In the genomic region with DNA sequence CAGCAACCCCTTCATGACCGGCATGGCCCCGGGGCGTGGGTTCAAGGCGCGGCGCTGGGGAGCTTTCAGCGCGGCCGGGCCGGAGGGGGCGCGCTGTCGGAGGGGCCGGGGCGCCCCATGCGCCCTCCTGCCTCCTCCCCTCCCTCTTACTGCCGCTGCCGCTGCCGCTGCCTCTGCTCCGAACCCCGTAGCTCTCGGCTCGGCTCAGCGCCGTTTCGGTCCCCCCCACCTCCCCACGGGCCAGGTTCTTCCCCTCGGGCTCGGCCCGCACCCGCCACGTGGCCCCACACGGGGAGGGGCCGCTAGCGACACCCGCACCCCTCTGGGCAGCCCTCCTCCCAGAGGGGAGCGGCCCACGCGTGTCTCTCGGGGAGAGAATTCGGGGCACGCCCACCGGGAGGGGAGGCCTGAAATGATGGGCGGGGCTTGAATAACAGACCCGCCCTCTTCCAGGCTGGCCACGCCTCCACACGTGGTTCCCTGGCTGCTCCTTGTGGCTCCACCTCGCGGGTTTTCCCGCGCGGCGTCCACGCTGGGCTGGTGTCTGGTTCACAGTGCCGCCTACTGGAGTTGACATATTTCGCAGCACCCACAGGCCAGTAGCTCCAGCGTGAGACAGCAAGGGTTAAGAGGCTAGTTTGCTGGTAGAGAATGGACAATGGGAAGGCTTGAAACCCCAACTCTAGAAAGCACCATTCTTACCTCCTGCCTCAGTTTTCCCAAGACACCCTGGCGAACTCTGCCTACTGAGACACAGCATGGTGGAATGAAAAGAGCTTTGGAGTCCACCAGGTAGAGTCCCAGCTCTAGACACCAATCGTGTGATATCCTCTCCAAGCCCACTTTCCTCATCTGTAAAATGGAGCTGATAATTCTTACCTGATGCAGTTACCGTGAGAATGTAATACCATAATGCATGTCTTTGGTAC, we compare ENCODE assay signal across 8 cellular contexts. TPM values are rescaled to one million over a fixed set of nuclear protein-coding genes. Genes with fewer than 3 reads are reported as not detected.
DNase-seq lines count a peak whose midpoint lies in the region; ATAC-seq and TF ChIP-seq lines count a peak whose summit lies in the region.

A gene (minus strand): TSS at position 221 of the 929 bp plus-strand sequence. CDS start 197 bp downstream, at position 24.

- intact Hi-C loops in esophagus squamous epithelium (cut with DNase I): no loop called here

- no peaks in the 10 kb centered on the region for H3K9me3 Mint-ChIP-seq in activated T-cell treated with anti-CD3 and anti-CD28 coated beads, Interleukin-2, amount 50 U/mL, for 24 hours
- H3K9me3 Mint-ChIP-seq in naive B cell: no peaks in the 10 kb centered on the region

- WGBS in esophagus squamous epithelium, 2 donors: 8 to 56% methylated on average over 3 to 16 of the region's 60 CpGs

- peaks cover 28% of the 10 kb centered on the region for H3K27me3 Mint-ChIP-seq in activated T-cell treated with anti-CD3 and anti-CD28 coated beads, Interleukin-2, amount 50 U/mL, for 24 hours
- peaks cover 0 to 8% (median 0%) of the 10 kb centered on the region in 3 donors for H3K27me3 Mint-ChIP-seq in naive B cell

- peak; percentile 76 for TF ChIP-seq CTCF in GM12874 (IDR thresholded peaks at IDR 0.05; ENCODE audit: insufficient read depth, low read depth, low read length)
- peak in 5 of 6 experiments; percentile 33 to 59 (median 52) for TF ChIP-seq CTCF in esophagus squamous epithelium (IDR thresholded peaks at IDR 0.05)

- H3K4me3 ChIP-seq in NT2/D1 (ENCODE audit: insufficient read length, low read depth) (peak within 1 kb of the TSS; percentile 55), esophagus squamous epithelium (peak within 1 kb of the TSS; percentile 23 to 59 (median 40))

- DNase-seq in HT1080 (ENCODE audit: low read depth): peak; percentile 46
- DNase-seq in NT2/D1 (ENCODE audit: low read depth, low spot score): no peak
- DNase-seq in activated T-cell treated with anti-CD3 and anti-CD28 coated beads, Interleukin-2, amount 50 U/mL, for 24 hours: peak; percentile 94
- DNase-seq in esophagus squamous epithelium (lab: John Stamatoyannopoulos, UW): no peak
- DNase-seq in naive B cell: peak; percentile 83
- peak; percentile 70 for DNase-seq in stimulated activated CD8-positive, alpha-beta memory T cell treated with anti-CD3 and anti-CD28 coated beads, Interleukin-7, amount 100 ng/mL, for 24 hours (ENCODE audit: low read depth)
- DNase-seq in GOT3 (lab: John Stamatoyannopoulos, UW): no peak

- no peaks in the 10 kb centered on the region for H3K9me3 ChIP-seq in NT2/D1 (ENCODE audit: insufficient read depth, low read length)
- no peaks in the 10 kb centered on the region for H3K9me3 ChIP-seq in esophagus squamous epithelium

- H3K36me3 Mint-ChIP-seq in activated T-cell treated with anti-CD3 and anti-CD28 coated beads, Interleukin-2, amount 50 U/mL, for 24 hours (ENCODE audit: low read depth): no peaks in the 10 kb centered on the region
- H3K36me3 Mint-ChIP-seq in naive B cell: no peaks in the 10 kb centered on the region

- no peak within 1 kb of the TSS for H3K27ac Mint-ChIP-seq in activated T-cell treated with anti-CD3 and anti-CD28 coated beads, Interleukin-2, amount 50 U/mL, for 24 hours
- peak within 1 kb of the TSS in 5 of 6 donors; percentile 32 to 82 (median 58) for H3K27ac Mint-ChIP-seq in naive B cell

- ATAC-seq in naive B cell (ENCODE audit: low read depth in 2 of 2): peak; percentile 44 to 56

- no peak for TF ChIP-seq POLR2A in esophagus squamous epithelium (IDR thresholded peaks at IDR 0.05)

- peak within 1 kb of the TSS; percentile 66 for H3K4me3 Mint-ChIP-seq in activated T-cell treated with anti-CD3 and anti-CD28 coated beads, Interleukin-2, amount 50 U/mL, for 24 hours
- peak within 1 kb of the TSS; percentile 69 to 87 (median 82) for H3K4me3 Mint-ChIP-seq in naive B cell

- H3K27ac ChIP-seq in esophagus squamous epithelium: no peak within 1 kb of the TSS

- peaks cover 54% of the 10 kb centered on the region for H3K4me1 Mint-ChIP-seq in activated T-cell treated with anti-CD3 and anti-CD28 coated beads, Interleukin-2, amount 50 U/mL, for 24 hours (ENCODE audit: low read depth)
- H3K4me1 Mint-ChIP-seq in naive B cell: peaks cover 50 to 64% (median 55%) of the 10 kb centered on the region in 3 donors

- H3K36me3 ChIP-seq in NT2/D1 (ENCODE audit: insufficient read depth, insufficient read length, low read length) (no peaks in the 10 kb centered on the region), esophagus squamous epithelium (no peaks in the 10 kb centered on the region)

- H3K4me1 ChIP-seq in NT2/D1 (ENCODE audit: insufficient read depth, insufficient read length) (peaks cover 25% of the 10 kb centered on the region), esophagus squamous epithelium (peaks cover 25 to 50% (median 29%) of the 10 kb centered on the region in 3 donors)

- H3K27me3 ChIP-seq in NT2/D1 (ENCODE audit: insufficient read depth, insufficient read length) (peaks cover 84% of the 10 kb centered on the region), esophagus squamous epithelium (peaks cover 0 to 68% (median 6%) of the 10 kb centered on the region in 4 donors)

- H3K9ac ChIP-seq in NT2/D1 (ENCODE audit: insufficient read length, low read depth): peak within 1 kb of the TSS; percentile 68

RNA-seq across cellular contexts. Expression of the gene that starts here (rescaled TPM):
- not detected in 2 replicates for total RNA-seq in HT1080 (2014; rRNA removed; shearing (Covaris generic))
- 0.01 and 0.06 TPM in 2 replicates for polyA plus RNA-seq in HT1080 (2015; cell fraction: cytosol; rRNA removed)
- 0.03 TPM in 1 of 2 replicates, not detected in the other for polyA plus RNA-seq in HT1080 (2015; cell fraction: nucleus; rRNA removed)
- total RNA-seq in esophagus squamous epithelium: under 1 TPM in 2 of 4 donors, not detected in 2; under 0.01 to 0.09 TPM
- under 1 TPM in 4 of 6 donors, not detected in 2; 0.09 to 0.17 (median 0.12) TPM for polyA plus RNA-seq in naive B cell (ENCODE audit: low read depth in 6 of 6)

Comparison
In these comparisons a context has a peak if more than half of its experiments do, and no peak if none do; other contexts are left out.
1. Peak in DNase-seq in HT1080; RNA of the gene not detected or under 1 TPM.
2. Peak in DNase-seq and ATAC-seq in naive B cell; RNA of the gene not detected or under 1 TPM.
3. DNase-seq: peak in activated T-cell treated with anti-CD3 and anti-CD28 coated beads, Interleukin-2, amount 50 U/mL, for 24 hours (single experiment) and stimulated activated CD8-positive, alpha-beta memory T cell treated with anti-CD3 and anti-CD28 coated beads, Interleukin-7, amount 100 ng/mL, for 24 hours (single experiment); none in NT2/D1 (single experiment), esophagus squamous epithelium (single experiment) and GOT3 (single experiment).